31 cellular contexts compared by ENCODE assay signal in genomic region chr18:11002796-11003195, GRCh38.
"Had no signal": no experiment of that assay in that cellular context is flagged by ENCODE, and none has a peak within 500 bp of the region (broad histone marks: within the 10 kb centered on the region; RNA-seq: fewer than 3 reads in every experiment).

No MANE protein-coding gene starts in this region.

- H2AFZ ChIP-seq: parathyroid adenoma had no signal

- H3K4me3 ChIP-seq: colonic mucosa, dorsolateral prefrontal cortex, right atrium auricular region, smooth muscle cell, vagina had no signal

- H3K4me1 ChIP-seq: colonic mucosa, parathyroid adenoma, right atrium auricular region, vagina had no signal

- H3K9ac ChIP-seq: parathyroid adenoma had no signal

- H3K27me3 Mint-ChIP-seq: activated CD4-positive, alpha-beta memory T cell treated with anti-CD3 and anti-CD28 coated beads, Interleukin-2, amount 10 ng/mL, durations not matched to agents 7 days and 5 days; activated T-cell treated with anti-CD3 and anti-CD28 coated beads, Interleukin-2, amount 50 U/mL, for 24 hours; activated T-helper 17 cell treated with anti-CD3 and anti-CD28 coated beads, Interleukin-2, amount 50 U/mL, for 72 hours; stimulated activated memory B cell treated with anti-CD40 and anti-IgM and Interleukin-4, amounts not matched to agents 10 μg/mL and 1 μg/mL and 100 μg/mL, for 72 hours; stimulated activated naive CD8-positive, alpha-beta T cell treated with anti-CD3 and anti-CD28 coated beads, Interleukin-15, amount 100 ng/mL, for 72 hours; type B pancreatic cell had no signal

- H3K36me3 Mint-ChIP-seq: activated naive CD4-positive, alpha-beta T cell treated with anti-CD3 and anti-CD28 coated beads, Interleukin-2, amount 50 U/mL, for 72 hours; naive thymus-derived CD4-positive, alpha-beta T cell; stimulated activated memory B cell treated with anti-CD40 and anti-IgM and Interleukin-4, amounts not matched to agents 10 μg/mL and 1 μg/mL and 100 μg/mL, for 72 hours; type B pancreatic cell had no signal

- DNase-seq: activated CD4-positive, alpha-beta memory T cell treated with anti-CD3 and anti-CD28 coated beads, Interleukin-2, amount 10 ng/mL, durations not matched to agents 7 days and 5 days; activated CD4-positive, alpha-beta T cell treated with anti-CD3 and anti-CD28 coated beads, Interleukin-2, amount 10 ng/mL, durations not matched to agents 7 days and 5 days; activated CD4-positive, CD25-positive, alpha-beta regulatory T cell treated with anti-CD3 and anti-CD28 coated beads, Interleukin-2, amount 50 U/mL, for 72 hours; activated CD8-positive, alpha-beta memory T cell treated with anti-CD3 and anti-CD28 coated beads, Interleukin-2, amount 50 U/mL, for 48 hours; activated gamma-delta T cell treated with Interleukin-2 at 50 U/mL for 16 hours; activated T-cell treated with anti-CD3 and anti-CD28 coated beads, Interleukin-2, amount 50 U/mL, for 24 hours; colonic mucosa; dorsolateral prefrontal cortex; effector memory CD4-positive, alpha-beta T cell; erythroblast; head of caudate nucleus; hypothalamus; midbrain; naive thymus-derived CD4-positive, alpha-beta T cell; nucleus accumbens; stimulated activated CD4-positive, alpha-beta T cell treated with anti-CD3 and anti-CD28 coated beads, Interleukin-1b, Interleukin-23, amount 100 ng/mL, for 48 hours; stimulated activated CD4-positive, alpha-beta T cell treated with anti-CD3 and anti-CD28 coated beads, Interleukin-4, amount 100 ng/mL, for 4 hours; stimulated activated CD8-positive, alpha-beta memory T cell treated with anti-CD3 and anti-CD28 coated beads, Interleukin-4, amount 100 ng/mL, for 48 hours; stimulated activated naive CD8-positive, alpha-beta T cell treated with anti-CD3 and anti-CD28 coated beads, Interleukin-15, amount 100 ng/mL, for 72 hours; substantia nigra; T-helper 17 cell; T1000 had no signal

- H3K4me3 Mint-ChIP-seq: activated CD4-positive, alpha-beta memory T cell treated with anti-CD3 and anti-CD28 coated beads, Interleukin-2, amount 10 ng/mL, durations not matched to agents 7 days and 5 days; activated CD4-positive, alpha-beta T cell treated with anti-CD3 and anti-CD28 coated beads, Interleukin-2, amount 10 ng/mL, durations not matched to agents 7 days and 5 days; activated T-cell treated with anti-CD3 and anti-CD28 coated beads, Interleukin-2, amount 50 U/mL, for 24 hours; activated T-helper 17 cell treated with anti-CD3 and anti-CD28 coated beads, Interleukin-2, amount 50 U/mL, for 72 hours; naive thymus-derived CD4-positive, alpha-beta T cell; stimulated activated memory B cell treated with anti-CD40 and anti-IgM and Interleukin-4, amounts not matched to agents 10 μg/mL and 1 μg/mL and 100 μg/mL, for 72 hours; stimulated activated naive CD8-positive, alpha-beta T cell treated with anti-CD3 and anti-CD28 coated beads, Interleukin-15, amount 100 ng/mL, for 72 hours; T-helper 17 cell; type B pancreatic cell had no signal

- H3K4me1 Mint-ChIP-seq: activated CD4-positive, alpha-beta memory T cell treated with anti-CD3 and anti-CD28 coated beads, Interleukin-2, amount 10 ng/mL, durations not matched to agents 7 days and 5 days; activated CD4-positive, alpha-beta T cell treated with anti-CD3 and anti-CD28 coated beads, Interleukin-2, amount 10 ng/mL, durations not matched to agents 7 days and 5 days; activated T-helper 17 cell treated with anti-CD3 and anti-CD28 coated beads, Interleukin-2, amount 50 U/mL, for 72 hours; naive thymus-derived CD4-positive, alpha-beta T cell; stimulated activated memory B cell treated with anti-CD40 and anti-IgM and Interleukin-4, amounts not matched to agents 10 μg/mL and 1 μg/mL and 100 μg/mL, for 72 hours; stimulated activated naive CD8-positive, alpha-beta T cell treated with anti-CD3 and anti-CD28 coated beads, Interleukin-15, amount 100 ng/mL, for 72 hours; T-helper 17 cell had no signal

- H3K27ac Mint-ChIP-seq: activated CD4-positive, alpha-beta memory T cell treated with anti-CD3 and anti-CD28 coated beads, Interleukin-2, amount 10 ng/mL, durations not matched to agents 7 days and 5 days; activated CD4-positive, alpha-beta T cell treated with anti-CD3 and anti-CD28 coated beads, Interleukin-2, amount 10 ng/mL, durations not matched to agents 7 days and 5 days; activated naive CD4-positive, alpha-beta T cell treated with anti-CD3 and anti-CD28 coated beads, Interleukin-2, amount 50 U/mL, for 72 hours; activated T-cell treated with anti-CD3 and anti-CD28 coated beads, Interleukin-2, amount 50 U/mL, for 24 hours; activated T-helper 17 cell treated with anti-CD3 and anti-CD28 coated beads, Interleukin-2, amount 50 U/mL, for 72 hours; naive thymus-derived CD4-positive, alpha-beta T cell; stimulated activated memory B cell treated with anti-CD40 and anti-IgM and Interleukin-4, amounts not matched to agents 10 μg/mL and 1 μg/mL and 100 μg/mL, for 72 hours; stimulated activated naive CD8-positive, alpha-beta T cell treated with anti-CD3 and anti-CD28 coated beads, Interleukin-15, amount 100 ng/mL, for 72 hours; T-helper 17 cell; type B pancreatic cell had no signal

- H3K27ac ChIP-seq: colonic mucosa, dorsolateral prefrontal cortex, parathyroid adenoma, right atrium auricular region, vagina had no signal

- H3K4me2 ChIP-seq: smooth muscle cell had no signal

- FAIRE-seq: bronchial epithelial cell had no signal

- H3K79me2 ChIP-seq: parathyroid adenoma had no signal

- H3K36me3 ChIP-seq: colonic mucosa, right atrium auricular region, vagina had no signal

- H3K9me3 ChIP-seq: colonic mucosa, vagina had no signal

- H3K9me3 Mint-ChIP-seq: activated CD4-positive, alpha-beta T cell treated with anti-CD3 and anti-CD28 coated beads, Interleukin-2, amount 10 ng/mL, durations not matched to agents 7 days and 5 days; activated T-helper 17 cell treated with anti-CD3 and anti-CD28 coated beads, Interleukin-2, amount 50 U/mL, for 72 hours had no signal

- ATAC-seq: activated naive CD4-positive, alpha-beta T cell treated with anti-CD3 and anti-CD28 coated beads, Interleukin-2, amount 50 U/mL, for 72 hours; activated T-helper 17 cell treated with anti-CD3 and anti-CD28 coated beads, Interleukin-2, amount 50 U/mL, for 72 hours; naive thymus-derived CD4-positive, alpha-beta T cell; stimulated activated naive CD8-positive, alpha-beta T cell treated with anti-CD3 and anti-CD28 coated beads, Interleukin-15, amount 100 ng/mL, for 72 hours; T-helper 17 cell had no signal

- H3K27me3 ChIP-seq: colonic mucosa, right atrium auricular region, vagina had no signal
